30 cellular contexts compared by ENCODE assay signal in genomic region chr21:19899645-19900044, GRCh38.
"Had no signal": no experiment of that assay in that cellular context is flagged by ENCODE, and none has a peak within 500 bp of the region (broad histone marks: within the 10 kb centered on the region; RNA-seq: fewer than 3 reads in every experiment).

No MANE protein-coding gene starts in this region.

- ATAC-seq: effector memory CD8-positive, alpha-beta T cell; heart right ventricle; left cardiac atrium; left lung; mucosa of descending colon; sciatic nerve; stimulated activated effector memory CD8-positive, alpha-beta T cell treated with anti-CD3 and anti-CD28 coated beads, Interleukin-12 subunit alpha, Interleukin-12 subunit beta, amount 100 ng/mL, for 72 hours had no signal

- H3K36me3 ChIP-seq: esophagus squamous epithelium, heart right ventricle, left lung, neural progenitor cell, prostate gland, right atrium auricular region, stomach, tibial artery had no signal

- H3K9me3 ChIP-seq: prostate gland, tibial artery had no signal

- FAIRE-seq: endometrium, islet of Langerhans, urothelium cell line had no signal

- H3K9ac ChIP-seq: neural progenitor cell had no signal

- DNase-seq: dermis blood vessel endothelial cell; effector memory CD8-positive, alpha-beta T cell; erythroblast; esophagus squamous epithelium; foreskin melanocyte; glutamatergic neuron; heart right ventricle; hippocampal formation; left cardiac atrium; left lung; mesenchymal stem cell; mucosa of descending colon; naive B cell; nucleus accumbens; stimulated activated CD4-positive, alpha-beta T cell treated with anti-CD3 and anti-CD28 coated beads, Interleukin-12 subunit alpha, Interleukin-12 subunit beta, amount 100 ng/mL, for 4 hours; stimulated activated CD4-positive, alpha-beta T cell treated with anti-CD3 and anti-CD28 coated beads, Interleukin-2, amount 100 ng/mL, for 24 hours; stimulated activated CD4-positive, alpha-beta T cell treated with anti-CD3 and anti-CD28 coated beads, Interleukin-4, amount 100 ng/mL, for 24 hours; stimulated activated naive CD4-positive, alpha-beta T cell treated with Interleukin-2 at 50 U/mL for 16 hours; stomach; tibial artery had no signal

- H3K4me2 ChIP-seq: neural progenitor cell, smooth muscle cell had no signal

- H3K27ac ChIP-seq: coronary artery, esophagus squamous epithelium, heart right ventricle, left lung, neural progenitor cell, prostate gland, right atrium auricular region, stomach, tibial artery had no signal

- H3K27me3 ChIP-seq: esophagus squamous epithelium, heart right ventricle, left lung, neural progenitor cell, right atrium auricular region, stomach, tibial artery had no signal

- H3K4me3 ChIP-seq: coronary artery, esophagus squamous epithelium, heart right ventricle, left lung, mucosa of descending colon, neural progenitor cell, prostate gland, right atrium auricular region, smooth muscle cell, stomach, tibial artery had no signal

- H3K4me1 ChIP-seq: esophagus squamous epithelium, heart right ventricle, left lung, neural progenitor cell, prostate gland, right atrium auricular region, stomach, tibial artery had no signal

- H2AFZ ChIP-seq: neural progenitor cell had no signal
